8 cellular contexts compared by ENCODE assay signal in the genomic region with DNA sequence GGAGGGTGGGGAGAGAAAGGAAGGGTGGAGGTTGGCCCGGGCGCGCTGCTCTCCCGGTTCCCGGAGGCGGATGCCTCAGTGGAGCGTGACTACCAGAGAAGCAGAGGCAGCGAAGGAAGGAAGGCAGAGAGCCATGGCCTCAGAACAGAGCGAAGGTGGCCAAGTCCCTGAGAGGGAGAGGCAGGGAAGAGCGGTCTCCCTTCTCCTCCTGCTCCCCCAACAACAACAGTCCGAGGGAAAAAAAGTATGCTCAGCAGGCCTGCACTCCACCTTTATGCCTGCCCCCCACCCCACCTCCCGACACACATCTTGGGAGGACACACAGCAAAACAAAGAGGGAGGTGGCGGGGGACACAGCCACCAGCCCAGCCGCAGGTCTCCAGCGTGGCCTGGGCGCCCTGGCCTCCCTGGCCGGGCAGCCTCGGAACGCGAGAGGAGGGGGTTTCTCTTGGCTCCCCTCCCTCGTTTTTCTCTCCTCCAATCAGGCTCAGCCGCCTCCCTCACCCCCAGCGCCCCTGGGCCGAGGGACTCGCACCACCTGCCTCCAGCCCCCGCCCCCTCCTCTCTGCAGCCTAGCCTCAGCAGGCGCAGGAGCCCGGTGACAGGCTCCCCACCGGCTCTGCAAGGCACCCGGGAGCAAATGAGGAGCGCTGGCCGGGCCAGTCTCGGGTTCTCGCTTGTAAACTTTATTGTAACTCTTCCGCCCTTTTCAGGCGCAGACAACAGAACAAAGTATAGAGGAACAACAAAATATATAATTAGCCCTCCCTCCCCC. TPM values are rescaled to one million over a fixed set of nuclear protein-coding genes. Genes with fewer than 3 reads are reported as not detected.
DNase-seq lines count a peak whose midpoint lies in the region; ATAC-seq and TF ChIP-seq lines count a peak whose summit lies in the region.

No MANE protein-coding gene starts in this region.

- peak overlapping the region; percentile 81 for H3K18ac ChIP-seq in IMR-90 (ENCODE audit: low read depth, low read length)

- in situ Hi-C loops in IMR-90 (cut with MboI; ENCODE audit: low sequenced_read_pairs): no loop called here

- H3K36me3 ChIP-seq in CD4-positive, alpha-beta memory T cell (ENCODE audit: insufficient read depth, low read length): no peaks in the 10 kb centered on the region
- H3K36me3 ChIP-seq in IMR-90 (ENCODE audit: control insufficient read depth, insufficient read depth, low read length): peaks cover 4% of the 10 kb centered on the region; the same call in 1 of the 2 replicates

- peaks cover 40 to 69% of the 10 kb centered on the region in 2 donors for H3K27me3 Mint-ChIP-seq in CD4-positive, alpha-beta memory T cell
- H3K27me3 Mint-ChIP-seq in WTC11 (ENCODE audit: low read depth) (peaks cover 100% of the 10 kb centered on the region; the same call in 1 of the 2 replicates), mesothelial cell of epicardium (ENCODE audit: low read depth) (peaks cover 7% of the 10 kb centered on the region)

- peak overlapping the region; percentile 95 for H4K5ac ChIP-seq in IMR-90 (ENCODE audit: low read depth, low read length)

- H3K4me1 ChIP-seq in CD4-positive, alpha-beta memory T cell (ENCODE audit: insufficient read depth, low read length): peaks cover 51% of the 10 kb centered on the region
- peaks cover 14% of the 10 kb centered on the region for H3K4me1 ChIP-seq in IMR-90 (ENCODE audit: control insufficient read depth, insufficient read depth, low read length)

- WGBS in IMR-90 (ENCODE audit: extremely low coverage in 2 of 2, insufficient read length in 1 of 2), 2 experiments: 49% methylated on average over 6 of the region's 36 CpGs; no CpG with 5 or more reads in 1 of the 2 experiments

- H3K79me1 ChIP-seq in IMR-90 (ENCODE audit: low read depth in 1 of 2, low read length in 2 of 2): peaks cover 9 to 34% of the 10 kb centered on the region in 2 experiments; a peak in 3 of 4 replicates

- peak overlapping the region; percentile 83 for H3K14ac ChIP-seq in IMR-90 (replicated peaks; ENCODE audit: low read depth, low read length)

- peak overlapping the region; percentile 97 for H3K9ac ChIP-seq in IMR-90 (ENCODE audit: low read depth, low read length)

- no peaks in the 10 kb centered on the region for H4K20me1 ChIP-seq in IMR-90 (ENCODE audit: insufficient read depth, low read length)

- H2AFZ ChIP-seq in IMR-90 (replicated peaks; ENCODE audit: low read length, poor library complexity): peak overlapping the region; percentile 85

- peak overlapping the region; percentile 38 for H2AK5ac ChIP-seq in IMR-90 (ENCODE audit: low read depth, low read length)

- H3K27ac Mint-ChIP-seq in CD4-positive, alpha-beta memory T cell: peak overlapping the region in 3 of 7 donors; percentile 42 to 69 (median 47)
- no peak overlapping the region for H3K27ac Mint-ChIP-seq in WTC11
- peak overlapping the region; percentile 100 for H3K27ac Mint-ChIP-seq in mesothelial cell of epicardium

- no peak for TF ChIP-seq RAD21 in IMR-90 (IDR thresholded peaks at IDR 0.05; ENCODE audit: low read length)

- H3K27ac ChIP-seq in CD4-positive, alpha-beta memory T cell (ENCODE audit: low read depth, low read length): no peak overlapping the region
- H3K27ac ChIP-seq in IMR-90 (ENCODE audit: insufficient read depth, low read length): peak overlapping the region; percentile 93

- H3K4ac ChIP-seq in IMR-90 (ENCODE audit: low read depth, low read length): peak overlapping the region; percentile 64

- H3K9me3 Mint-ChIP-seq in CD4-positive, alpha-beta memory T cell: peaks cover 0 to 6% (median 0%) of the 10 kb centered on the region in 8 donors
- H3K9me3 Mint-ChIP-seq in WTC11 (no peaks in the 10 kb centered on the region), mesothelial cell of epicardium (no peaks in the 10 kb centered on the region)

- H3K4me3 Mint-ChIP-seq in CD4-positive, alpha-beta memory T cell: peak overlapping the region; percentile 86 to 93 (median 90)
- H3K4me3 Mint-ChIP-seq in WTC11 (0 out of 2 replicates have a peak overlapping the region, but pooled peaks have one; percentile 25), mesothelial cell of epicardium (peak overlapping the region; percentile 87)

- H3K9me3 ChIP-seq in CD4-positive, alpha-beta memory T cell (ENCODE audit: control insufficient read depth in 1 of 2, low read length in 2 of 2): no peaks in the 10 kb centered on the region
- no peaks in the 10 kb centered on the region for H3K9me3 ChIP-seq in IMR-90 (ENCODE audit: control insufficient read depth, insufficient read depth, low read length)

- H3K27me3 ChIP-seq in CD4-positive, alpha-beta memory T cell (ENCODE audit: insufficient read depth, low read length): peaks cover 59% of the 10 kb centered on the region
- peaks cover 17% of the 10 kb centered on the region for H3K27me3 ChIP-seq in IMR-90 (ENCODE audit: control insufficient read depth, insufficient read depth, low read length)

- H2AK9ac ChIP-seq in IMR-90 (replicated peaks; ENCODE audit: low read depth, low read length, poor library complexity): peak overlapping the region; percentile 96

- peak overlapping the region; percentile 91 for H3K4me2 ChIP-seq in IMR-90 (ENCODE audit: low read depth, low read length)

- H2BK20ac ChIP-seq in IMR-90 (ENCODE audit: low read depth, low read length): no peak overlapping the region

- peak overlapping the region; percentile 28 for H2BK120ac ChIP-seq in IMR-90 (ENCODE audit: low read depth, low read length)

- DNase-seq in CD4-positive, alpha-beta memory T cell: no peak
- DNase-seq in IMR-90 (no peak), WTC11 (ENCODE audit: low spot score) (peak; percentile 64), mesothelial cell of epicardium (ENCODE audit: low spot score in 2 of 2, unreplicated experiment in 2 of 2) (peak in 1 of 2 experiments; percentile 75), NCI-H82 (lab: John Stamatoyannopoulos, UW) (no peak), GDM1 (lab: John Stamatoyannopoulos, UW) (no peak), inferior parietal cortex (ENCODE audit: extremely low spot score) (no peak)

- peak overlapping the region; percentile 87 for H2BK5ac ChIP-seq in IMR-90 (ENCODE audit: low read depth, low read length, poor library complexity, severe bottlenecking)

- no peak for TF ChIP-seq POLR2A in IMR-90 (IDR thresholded peaks at IDR 0.05; ENCODE audit: low read depth, low read length)

- POLR2A ChIA-PET in CD4-positive, alpha-beta memory T cell (lab: Charles Lee; ENCODE audit: partially characterized antibody): no interaction called here
- POLR2A ChIA-PET in IMR-90 (lab: Charles Lee; ENCODE audit: unreplicated experiment): no interaction called here
- POLR2A ChIA-PET in WTC11 (lab: Charles Lee): no interaction called here

- peaks cover 23 to 58% (median 35%) of the 10 kb centered on the region in 4 donors for H3K4me1 Mint-ChIP-seq in CD4-positive, alpha-beta memory T cell
- H3K4me1 Mint-ChIP-seq in WTC11 (peaks cover 29% of the 10 kb centered on the region), mesothelial cell of epicardium (peaks cover 59% of the 10 kb centered on the region)

- no peak for ATAC-seq in IMR-90 (ENCODE audit: low read depth)
- ATAC-seq in WTC11: peak; percentile 28
- no peak for ATAC-seq in HG02610 (IDR thresholded peaks at IDR 0.05; ENCODE audit: unreplicated experiment)

- H2BK15ac ChIP-seq in IMR-90 (ENCODE audit: low read depth, low read length): peak overlapping the region; percentile 62; the same call in 1 of the 3 replicates

- intact Hi-C loops in CD4-positive, alpha-beta memory T cell (cut with micrococcal nuclease): loop anchor here (2.0 kb wide), 1 partner anchor 13 kb away; no protein-coding TSS in a partner anchor
- intact Hi-C loops in IMR-90 (cut with micrococcal nuclease): no loop called here

- dilution Hi-C loops in IMR-90 (cut with HindIII; ENCODE audit: low sequenced_read_pairs, unreplicated experiment): no loop called here

- TF ChIP-seq CTCF in IMR-90 (conservative IDR thresholded peaks at IDR 0.05; ENCODE audit: low read depth, low read length) (no peak), WTC11 (IDR thresholded peaks at IDR 0.05) (no peak), mesothelial cell of epicardium (IDR thresholded peaks at IDR 0.05; ENCODE audit: unreplicated experiment) (no peak)

- peaks cover 0 to 6% of the 10 kb centered on the region in 2 donors for H3K36me3 Mint-ChIP-seq in CD4-positive, alpha-beta memory T cell
- H3K36me3 Mint-ChIP-seq in WTC11 (0 out of 2 replicates have a peak, but pooled peaks cover 2% of the 10 kb centered on the region), mesothelial cell of epicardium (peaks cover 12% of the 10 kb centered on the region)

- peak overlapping the region; percentile 90 for H4K91ac ChIP-seq in IMR-90 (ENCODE audit: insufficient read depth, low read depth, low read length)

- peak overlapping the region; percentile 93 to 95 for H4K8ac ChIP-seq in IMR-90 (ENCODE audit: low read depth in 2 of 2, low read length in 2 of 2)

- H3K56ac ChIP-seq in IMR-90 (ENCODE audit: extremely low read depth, insufficient read depth, low read length): peak overlapping the region; percentile 22; the same call in 1 of the 2 replicates

- H3K9me1 ChIP-seq in IMR-90 (ENCODE audit: insufficient read depth, low read length): 0 out of 2 replicates have a peak, but pooled peaks cover 3% of the 10 kb centered on the region

- no TSS peak for BruUV-seq in IMR-90 (replicated peaks; lab: Mats Ljungman, UMichigan)

- CTCF ChIA-PET in CD4-positive, alpha-beta memory T cell (lab: Charles Lee; ENCODE audit: partially characterized antibody): no interaction called here
- CTCF ChIA-PET in IMR-90 (lab: Yijun Ruan, JAX): interaction anchor here (0.5 kb wide), 1 partner anchor 580 kb away, joined by 9 read pairs; no protein-coding TSS in a partner anchor
- CTCF ChIA-PET in WTC11 (lab: Charles Lee): no interaction called here

- H3K23ac ChIP-seq in IMR-90 (ENCODE audit: low read depth, low read length): peak overlapping the region; percentile 73

- peak overlapping the region in 1 of 2 donors; percentile 64 for H3K4me3 ChIP-seq in CD4-positive, alpha-beta memory T cell (ENCODE audit: low read length in 2 of 2)
- H3K4me3 ChIP-seq in IMR-90 (ENCODE audit: insufficient read depth, low read depth, low read length): peak overlapping the region; percentile 63

RNA-seq across cellular contexts. Expression of gene HOXB7, which starts 1.1 kb away (rescaled TPM):
- total RNA-seq in CD4-positive, alpha-beta memory T cell: under 1 TPM in 1 of 2 experiments, not detected in 1; 0.25 TPM
- 1 to 10 TPM in 1 of 2 donors, under 1 TPM in 1; 0.23 to 1.3 TPM for polyA plus RNA-seq in CD4-positive, alpha-beta memory T cell
- 1.8 and 3.3 TPM in 2 replicates for total RNA-seq in IMR-90 (2012; rRNA removed)
- 6.7 and 7.5 TPM in 2 replicates for polyA plus RNA-seq in IMR-90 (2012; rRNA removed)
- polyA plus RNA-seq in IMR-90 (2012; cell fraction: cytosol; rRNA removed): 5.2 and 6.4 TPM in 2 replicates
- 1.8 and 2.6 TPM in 2 replicates for polyA plus RNA-seq in IMR-90 (2012; cell fraction: nucleus; rRNA removed; ENCODE audit: low replicate concordance)
- 0.14 TPM in 1 of 3 replicates, not detected in the others for total RNA-seq in WTC11 (2021)
- total RNA-seq in mesothelial cell of epicardium: 18.6 to 20.3 TPM (median 19.5 TPM) in 3 replicates

RNA-seq across cellular contexts. Expression of gene HOXB8, which starts 3.2 kb away (rescaled TPM):
- not detected for total RNA-seq in CD4-positive, alpha-beta memory T cell
- polyA plus RNA-seq in CD4-positive, alpha-beta memory T cell: not detected
- total RNA-seq in IMR-90 (2012; rRNA removed) (0.54 and 0.56 TPM in 2 replicates), WTC11 (2021) (not detected in 3 replicates), mesothelial cell of epicardium (75.7 to 82.4 TPM (median 78.8 TPM) in 3 replicates)
- 5.3 and 6.2 TPM in 2 replicates for polyA plus RNA-seq in IMR-90 (2012; rRNA removed)
- polyA plus RNA-seq in IMR-90 (2012; cell fraction: cytosol; rRNA removed): 2.2 and 6.0 TPM in 2 replicates
- 3.2 and 4.6 TPM in 2 replicates for polyA plus RNA-seq in IMR-90 (2012; cell fraction: nucleus; rRNA removed; ENCODE audit: low replicate concordance)

RNA-seq across cellular contexts. Expression of gene HOXB6, which starts 7.1 kb away (rescaled TPM):
- under 1 TPM in 1 of 2 experiments, not detected in 1; 0.38 TPM for total RNA-seq in CD4-positive, alpha-beta memory T cell
- polyA plus RNA-seq in CD4-positive, alpha-beta memory T cell: not detected
- total RNA-seq in IMR-90 (2012; rRNA removed): 11.1 and 11.9 TPM in 2 replicates
- 42.2 and 48.1 TPM in 2 replicates for polyA plus RNA-seq in IMR-90 (2012; rRNA removed)
- polyA plus RNA-seq in IMR-90 (2012; cell fraction: cytosol; rRNA removed): 66.4 and 75.0 TPM in 2 replicates
- polyA plus RNA-seq in IMR-90 (2012; cell fraction: nucleus; rRNA removed; ENCODE audit: low replicate concordance): 27.7 and 38.2 TPM in 2 replicates
- total RNA-seq in WTC11 (2021): 0.11 TPM in 1 of 3 replicates, not detected in the others
- total RNA-seq in mesothelial cell of epicardium: 56.4 to 63.1 TPM (median 59.7 TPM) in 3 replicates

RNA-seq across cellular contexts. Expression of gene HOXB9, which starts 14.3 kb away (rescaled TPM):
- total RNA-seq in CD4-positive, alpha-beta memory T cell: not detected
- polyA plus RNA-seq in CD4-positive, alpha-beta memory T cell: not detected
- under 0.01 TPM in 1 of 2 replicates, not detected in the other for total RNA-seq in IMR-90 (2012; rRNA removed)
- 0.05 and 0.07 TPM in 2 replicates for polyA plus RNA-seq in IMR-90 (2012; rRNA removed)
- 0.01 and 0.04 TPM in 2 replicates for polyA plus RNA-seq in IMR-90 (2012; cell fraction: cytosol; rRNA removed)
- polyA plus RNA-seq in IMR-90 (2012; cell fraction: nucleus; rRNA removed; ENCODE audit: low replicate concordance): 0.03 and 0.10 TPM in 2 replicates
- total RNA-seq in WTC11 (2021): 0.09 to 0.24 TPM (median 0.09 TPM) in 3 replicates
- 33.8 to 35.4 TPM (median 34.4 TPM) in 3 replicates for total RNA-seq in mesothelial cell of epicardium

RNA-seq across cellular contexts. Expression of gene HOXB5, which starts 18.3 kb away (rescaled TPM):
- not detected for total RNA-seq in CD4-positive, alpha-beta memory T cell
- not detected for polyA plus RNA-seq in CD4-positive, alpha-beta memory T cell
- total RNA-seq in IMR-90 (2012; rRNA removed) (0.54 and 0.56 TPM in 2 replicates), WTC11 (2021) (not detected in 3 replicates), mesothelial cell of epicardium (28.6 to 32.4 TPM (median 31.1 TPM) in 3 replicates)
- polyA plus RNA-seq in IMR-90 (2012; rRNA removed): 18.0 and 18.1 TPM in 2 replicates
- polyA plus RNA-seq in IMR-90 (2012; cell fraction: cytosol; rRNA removed): 19.7 and 32.7 TPM in 2 replicates
- polyA plus RNA-seq in IMR-90 (2012; cell fraction: nucleus; rRNA removed; ENCODE audit: low replicate concordance): 13.4 and 16.5 TPM in 2 replicates

Comparison
In these comparisons a context has a peak if more than half of its experiments do, and no peak if none do; other contexts are left out.
1. H3K4me3 Mint-ChIP-seq: peak in every context shown above with its lines; median percentile 90 in CD4-positive, alpha-beta memory T cell; 87 in mesothelial cell of epicardium; 25 in WTC11.
2. RNA of gene HOXB8, which starts 3.2 kb away (total RNA-seq): 75.7 to 82.4 TPM in mesothelial cell of epicardium; 0.54 to 0.56 TPM in IMR-90, not detected in CD4-positive, alpha-beta memory T cell and not detected in WTC11; every median in the first group is over 10 times any median in the second.